16 cellular contexts compared by ENCODE assay signal in the genomic region with DNA sequence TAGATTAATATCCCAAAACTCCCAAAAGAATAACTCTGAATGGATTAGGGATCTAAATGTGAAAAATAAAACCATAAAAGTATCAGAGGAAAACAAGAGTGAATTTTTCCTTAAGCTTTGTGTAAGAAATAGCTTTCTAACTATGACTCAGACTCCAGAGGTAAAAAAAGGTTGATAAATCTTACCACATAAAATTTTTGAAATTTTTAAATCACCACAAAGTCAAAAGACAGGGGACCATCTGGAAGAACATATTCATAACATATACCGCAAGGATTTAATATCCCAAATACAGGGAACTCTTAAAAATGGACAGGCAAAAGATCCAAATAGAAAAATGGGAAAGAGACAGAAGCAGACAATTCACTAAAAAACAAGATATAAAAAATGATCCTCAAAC.
DNase-seq lines count a peak whose midpoint lies in the region; ATAC-seq and TF ChIP-seq lines count a peak whose summit lies in the region.
"Had no signal": no experiment of that assay in that cellular context is flagged by ENCODE, and none has a peak within 500 bp of the region (broad histone marks: within the 10 kb centered on the region; RNA-seq: fewer than 3 reads in every experiment).

No MANE protein-coding gene starts in this region.

- ATAC-seq in GM21360 (IDR thresholded peaks at IDR 0.05; ENCODE audit: unreplicated experiment), result no peak
- ATAC-seq in activated T-cell treated with anti-CD3 and anti-CD28 coated beads, Interleukin-2, amount 50 U/mL, for 72 hours (replicated peaks in 1 of 2), result no peak
- ATAC-seq: CD8-positive, alpha-beta T cell; heart left ventricle had no signal

- CTCF ChIA-PET in SK-N-SH (lab: Yijun Ruan, JAX), result interaction anchor here (0.6 to 1.3 kb wide), 3 partner anchors 18 to 798 kb away, joined by 3 to 5 read pairs (median 3); no protein-coding TSS in a partner anchor

- H4K20me1 ChIP-seq in SK-N-SH (ENCODE audit: insufficient read depth) (no peaks in the 10 kb centered on the region), smooth muscle cell (ENCODE audit: low read depth) (no peaks in the 10 kb centered on the region)

- H3K9me3 Mint-ChIP-seq in activated T-cell treated with anti-CD3 and anti-CD28 coated beads, Interleukin-2, amount 50 U/mL, for 72 hours, result no peaks in the 10 kb centered on the region
- H3K9me3 Mint-ChIP-seq: CD8-positive, alpha-beta T cell; IgD-negative memory B cell had no signal

- TF ChIP-seq EP300 in SK-N-SH (IDR thresholded peaks at IDR 0.05; ENCODE audit: borderline replicate concordance in 1 of 2, low read depth in 1 of 2, low read length in 1 of 2), result peak in 1 of 2 experiments; percentile 88; a peak in 2 of 4 replicates

- H3K36me3 ChIP-seq in SK-N-SH (replicated peaks in 1 of 2; ENCODE audit: control insufficient read depth in 1 of 2, insufficient read depth in 2 of 2, low read length in 1 of 2) (peaks cover 4 to 14% of the 10 kb centered on the region in 2 experiments), smooth muscle cell (ENCODE audit: low read depth) (no peaks in the 10 kb centered on the region)
- H3K36me3 ChIP-seq: heart left ventricle had no signal

- no peaks in the 10 kb centered on the region for H3K9me3 ChIP-seq in SK-N-SH
- H3K9me3 ChIP-seq in smooth muscle cell (replicated peaks; ENCODE audit: low read depth), result no peaks in the 10 kb centered on the region
- H3K9me3 ChIP-seq: testis had no signal

- H3K4me2 ChIP-seq in SK-N-SH (peak overlapping the region; percentile 68), smooth muscle cell (peak overlapping the region; percentile 69)

- H2AFZ ChIP-seq in SK-N-SH (ENCODE audit: low read depth), result no peak overlapping the region
- no peak overlapping the region for H2AFZ ChIP-seq in smooth muscle cell (ENCODE audit: low read depth)

- no peak overlapping the region for H3K4me3 Mint-ChIP-seq in activated T-cell treated with anti-CD3 and anti-CD28 coated beads, Interleukin-2, amount 50 U/mL, for 72 hours
- H3K4me3 Mint-ChIP-seq: CD8-positive, alpha-beta T cell; IgD-negative memory B cell had no signal

- H3K27ac Mint-ChIP-seq in activated T-cell treated with anti-CD3 and anti-CD28 coated beads, Interleukin-2, amount 50 U/mL, for 72 hours, result no peak overlapping the region
- H3K27ac Mint-ChIP-seq: CD8-positive, alpha-beta T cell; IgD-negative memory B cell had no signal

- 17% methylated on average over 1 of the region's 1 CpG for WGBS in SK-N-SH (ENCODE audit: low lambda C conversion rate)
- 45% methylated on average over 1 of the region's 1 CpG for WGBS in smooth muscle cell (ENCODE audit: low lambda C conversion rate)

- no peaks in the 10 kb centered on the region for H3K27me3 ChIP-seq in SK-N-SH (ENCODE audit: insufficient read depth)
- no peaks in the 10 kb centered on the region for H3K27me3 ChIP-seq in smooth muscle cell (ENCODE audit: low read depth)
- H3K27me3 ChIP-seq: testis had no signal

- TF ChIP-seq CTCF in SK-N-SH (IDR thresholded peaks at IDR 0.05), result no peak
- no peak for TF ChIP-seq CTCF in fibroblast of mammary gland (conservative IDR thresholded peaks at IDR 0.05; ENCODE audit: control insufficient read depth, insufficient read depth, low read depth, low read length)
- TF ChIP-seq CTCF in smooth muscle cell (IDR thresholded peaks at IDR 0.05; ENCODE audit: borderline replicate concordance, insufficient read depth, poor library complexity, severe bottlenecking), result no peak

- peak overlapping the region; percentile 11 to 14; a peak in 3 of 4 replicates for H3K4me3 ChIP-seq in SK-N-SH (ENCODE audit: low read depth in 2 of 2, low read length in 1 of 2)
- peak overlapping the region; percentile 34 for H3K4me3 ChIP-seq in fibroblast of mammary gland (ENCODE audit: control insufficient read depth, low read depth, low read length)
- H3K4me3 ChIP-seq in smooth muscle cell, result no peak overlapping the region
- H3K4me3 ChIP-seq: heart left ventricle, testis had no signal

- H3K4me1 ChIP-seq in SK-N-SH (ENCODE audit: control insufficient read depth in 1 of 2, insufficient read depth in 2 of 2, low read depth in 1 of 2, low read length in 1 of 2) (peaks cover 10 to 16% of the 10 kb centered on the region in 2 experiments), smooth muscle cell (ENCODE audit: low read depth) (peaks cover 8% of the 10 kb centered on the region)
- H3K4me1 ChIP-seq: testis had no signal

- DNase-seq in GM04504 (ENCODE audit: low read depth), result peak; percentile 24
- no peak for DNase-seq in SK-N-SH
- peak; percentile 72 for DNase-seq in fibroblast of mammary gland (ENCODE audit: low read depth)
- no peak for DNase-seq in smooth muscle cell (lab: John Stamatoyannopoulos, UW; ENCODE audit: unreplicated experiment)
- no peak for DNase-seq in T-helper 1 cell
- no peak for DNase-seq in activated T-cell treated with anti-CD3 and anti-CD28 coated beads, Interleukin-2, amount 50 U/mL, for 72 hours
- DNase-seq: activated CD8-positive, alpha-beta memory T cell treated with anti-CD3 and anti-CD28 coated beads for 24 hours; activated gamma-delta T cell; CD8-positive, alpha-beta T cell; heart left ventricle; left cardiac atrium; NCI-H1105 treated with DMSO at 0.1 percent for 48 hours; testis had no signal

- H3K4me1 Mint-ChIP-seq in activated T-cell treated with anti-CD3 and anti-CD28 coated beads, Interleukin-2, amount 50 U/mL, for 72 hours (ENCODE audit: low read depth), result no peaks in the 10 kb centered on the region

- peaks cover 34% of the 10 kb centered on the region for H3K27me3 Mint-ChIP-seq in activated T-cell treated with anti-CD3 and anti-CD28 coated beads, Interleukin-2, amount 50 U/mL, for 72 hours (ENCODE audit: low read depth)

- POLR2A ChIA-PET in SK-N-SH (lab: Yijun Ruan, JAX), result no interaction called here

- H3K79me2 ChIP-seq in SK-N-SH (ENCODE audit: insufficient read depth), result no peaks in the 10 kb centered on the region; the same call in none of the 2 replicates
- H3K79me2 ChIP-seq in smooth muscle cell (ENCODE audit: low read depth), result no peaks in the 10 kb centered on the region

- no peaks in the 10 kb centered on the region for H3K9me2 ChIP-seq in SK-N-SH

- TF ChIP-seq RAD21 in SK-N-SH (IDR thresholded peaks at IDR 0.05; ENCODE audit: low read length), result no peak

- peaks cover 37% of the 10 kb centered on the region for H3F3A ChIP-seq in SK-N-SH (replicated peaks; ENCODE audit: insufficient read depth)
- H3F3A ChIP-seq in smooth muscle cell (ENCODE audit: low read depth), result no peaks in the 10 kb centered on the region

- H3K27ac ChIP-seq in SK-N-SH (ENCODE audit: low read depth in 2 of 2, low read length in 1 of 2), result peak overlapping the region; percentile 93 to 95; a peak in 3 of 4 replicates
- H3K27ac ChIP-seq in smooth muscle cell (ENCODE audit: low read depth), result peak overlapping the region; percentile 58
- H3K27ac ChIP-seq: heart left ventricle, testis, VCaP had no signal

- H3K36me3 Mint-ChIP-seq in activated T-cell treated with anti-CD3 and anti-CD28 coated beads, Interleukin-2, amount 50 U/mL, for 72 hours (ENCODE audit: insufficient read depth in 2 of 2), result no peaks in the 10 kb centered on the region
- H3K36me3 Mint-ChIP-seq: CD8-positive, alpha-beta T cell; IgD-negative memory B cell had no signal

- peak overlapping the region; percentile 51; the same call in 1 of the 2 replicates for H3K9ac ChIP-seq in SK-N-SH
- no peak overlapping the region for H3K9ac ChIP-seq in smooth muscle cell (ENCODE audit: low read depth)

TF ChIP-seq in SK-N-SH, 30 proteins besides CTCF, POLR2A, EP300 and RAD21 (continues in another document):
- TF ChIP-seq FOXM1 (IDR thresholded peaks at IDR 0.05; ENCODE audit: low read depth), result peak; percentile 55; the same call in 1 of the 2 replicates
- no peak for TF ChIP-seq NRF1 (IDR thresholded peaks at IDR 0.05; ENCODE audit: low read depth, low read length)
- peak; percentile 93 for TF ChIP-seq TCF12 (IDR thresholded peaks at IDR 0.05)
- TF ChIP-seq JUND (IDR thresholded peaks at IDR 0.05), result peak; percentile 79
- peak; percentile 76 for TF ChIP-seq FOSL2 (IDR thresholded peaks at IDR 0.05; ENCODE audit: borderline replicate concordance, low read depth)
- peak; percentile 63; the same call in 1 of the 2 replicates for TF ChIP-seq MEF2A (IDR thresholded peaks at IDR 0.05; ENCODE audit: borderline replicate concordance, low read depth)
- TF ChIP-seq RXRA (IDR thresholded peaks at IDR 0.05; ENCODE audit: borderline replicate concordance, low read depth), result peak; percentile 65
- peak; percentile 85 for TF ChIP-seq TEAD4 (IDR thresholded peaks at IDR 0.05; ENCODE audit: borderline replicate concordance, insufficient read depth)
- TF ChIP-seq, protein P1, sequence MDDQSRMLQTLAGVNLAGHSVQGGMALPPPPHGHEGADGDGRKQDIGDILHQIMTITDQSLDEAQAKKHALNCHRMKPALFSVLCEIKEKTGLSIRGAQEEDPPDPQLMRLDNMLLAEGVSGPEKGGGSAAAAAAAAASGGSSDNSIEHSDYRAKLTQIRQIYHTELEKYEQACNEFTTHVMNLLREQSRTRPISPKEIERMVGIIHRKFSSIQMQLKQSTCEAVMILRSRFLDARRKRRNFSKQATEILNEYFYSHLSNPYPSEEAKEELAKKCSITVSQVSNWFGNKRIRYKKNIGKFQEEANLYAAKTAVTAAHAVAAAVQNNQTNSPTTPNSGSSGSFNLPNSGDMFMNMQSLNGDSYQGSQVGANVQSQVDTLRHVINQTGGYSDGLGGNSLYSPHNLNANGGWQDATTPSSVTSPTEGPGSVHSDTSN (IDR thresholded peaks at IDR 0.05), result 0 out of 2 replicates have a peak, but pooled peaks have one; percentile 35

Comparison
In these comparisons a context has a peak if more than half of its experiments do, and no peak if none do; other contexts are left out.
1. DNase-seq: peak in GM04504 (single experiment) and fibroblast of mammary gland (single experiment); none in SK-N-SH (single experiment), smooth muscle cell (single experiment), T-helper 1 cell (0 of 5) and activated T-cell treated with anti-CD3 and anti-CD28 coated beads, Interleukin-2, amount 50 U/mL, for 72 hours (0 of 2).